Comparison of ENCODE assay signal across 18 cellular contexts in the genomic region with DNA sequence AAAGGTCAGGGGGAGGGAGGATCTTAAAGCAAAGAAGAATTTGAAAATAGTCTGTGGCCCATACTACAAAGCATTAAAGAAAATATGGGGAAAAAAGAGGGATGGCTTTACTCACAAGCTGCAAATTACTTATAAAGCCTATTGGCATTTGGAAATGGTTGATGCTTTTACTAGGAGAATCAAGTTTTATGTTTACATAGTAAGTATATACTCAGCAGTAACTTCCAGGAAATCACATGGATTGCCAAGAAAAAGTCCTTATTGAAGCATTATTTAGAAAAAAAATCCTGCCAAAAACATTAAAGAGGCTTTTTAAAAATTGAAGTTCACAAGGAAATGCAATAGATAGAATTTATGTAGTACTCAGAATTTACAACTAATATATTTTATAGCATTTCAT.
"Had no signal": no experiment of that assay in that cellular context is flagged by ENCODE, and none has a peak within 500 bp of the region (broad histone marks: within the 10 kb centered on the region; RNA-seq: fewer than 3 reads in every experiment).

No MANE protein-coding gene starts in this region.

- H3K27ac Mint-ChIP-seq: activated naive CD8-positive, alpha-beta T cell treated with anti-CD3 and anti-CD28 coated beads for 36 hours; natural killer cell treated with Interleukin-12 subunit alpha and Interleukin-12 subunit beta and Interleukin-15 and Interleukin-18, amount 100 ng/mL, for 72 hours; progenitor cell of endocrine pancreas had no signal

- H3K9me3 Mint-ChIP-seq: activated naive CD8-positive, alpha-beta T cell treated with anti-CD3 and anti-CD28 coated beads for 36 hours; central memory CD8-positive, alpha-beta T cell; natural killer cell treated with Interleukin-12 subunit alpha and Interleukin-12 subunit beta and Interleukin-15 and Interleukin-18, amount 100 ng/mL, for 72 hours had no signal

- H3K36me3 Mint-ChIP-seq: activated naive CD8-positive, alpha-beta T cell treated with anti-CD3 and anti-CD28 coated beads for 36 hours; natural killer cell treated with Interleukin-12 subunit alpha and Interleukin-12 subunit beta and Interleukin-15 and Interleukin-18, amount 100 ng/mL, for 72 hours had no signal

- H3K27me3 ChIP-seq: brain microvascular endothelial cell, esophagus muscularis mucosa, right atrium auricular region, transverse colon, uterus had no signal

- H3K4me3 ChIP-seq: esophagus muscularis mucosa, lung, right atrium auricular region, transverse colon, uterus had no signal

- H3K4me3 Mint-ChIP-seq: activated naive CD8-positive, alpha-beta T cell treated with anti-CD3 and anti-CD28 coated beads for 36 hours; central memory CD8-positive, alpha-beta T cell; natural killer cell treated with Interleukin-12 subunit alpha and Interleukin-12 subunit beta and Interleukin-15 and Interleukin-18, amount 100 ng/mL, for 72 hours had no signal

- ATAC-seq: natural killer cell treated with Interleukin-12 subunit alpha and Interleukin-12 subunit beta and Interleukin-15 and Interleukin-18, amount 100 ng/mL, for 72 hours; stimulated activated naive CD8-positive, alpha-beta T cell treated with anti-CD3 and anti-CD28 coated beads, Interleukin-15, Interleukin-2, amounts not matched to agents 100 U/mL and 50 U/mL, for 24 hours had no signal

- H3K9me3 ChIP-seq: esophagus muscularis mucosa, right atrium auricular region, transverse colon, uterus had no signal

- DNase-seq: activated CD4-positive, alpha-beta T cell treated with anti-CD3 and anti-CD28 coated beads, Interleukin-2, amount 50 U/mL, for 4 hours; activated naive CD8-positive, alpha-beta T cell treated with anti-CD3 and anti-CD28 coated beads for 36 hours; activated T-cell treated with anti-CD3 and anti-CD28 coated beads for 4 hours; brain microvascular endothelial cell; cortex of kidney; effector CD8-positive, alpha-beta T cell; hypothalamus; nucleus accumbens; stimulated activated CD4-positive, alpha-beta T cell treated with anti-CD3 and anti-CD28 coated beads, Interleukin-2, amount 100 ng/mL, for 24 hours; stimulated activated naive CD8-positive, alpha-beta T cell treated with anti-CD3 and anti-CD28 coated beads, Interleukin-15, Interleukin-2, amounts not matched to agents 100 U/mL and 50 U/mL, for 24 hours; transverse colon; uterus had no signal

- H3K4me1 Mint-ChIP-seq: activated naive CD8-positive, alpha-beta T cell treated with anti-CD3 and anti-CD28 coated beads for 36 hours; central memory CD8-positive, alpha-beta T cell had no signal

- H3K4me1 ChIP-seq: esophagus muscularis mucosa, right atrium auricular region, transverse colon, uterus had no signal

- H3K27ac ChIP-seq: brain microvascular endothelial cell, esophagus muscularis mucosa, right atrium auricular region, transverse colon, uterus had no signal

- H3K27me3 Mint-ChIP-seq: progenitor cell of endocrine pancreas had no signal

- H3K36me3 ChIP-seq: brain microvascular endothelial cell, esophagus muscularis mucosa, right atrium auricular region, transverse colon, uterus had no signal
